Comparison of ENCODE assay signal across 21 cellular contexts in the genomic region with DNA sequence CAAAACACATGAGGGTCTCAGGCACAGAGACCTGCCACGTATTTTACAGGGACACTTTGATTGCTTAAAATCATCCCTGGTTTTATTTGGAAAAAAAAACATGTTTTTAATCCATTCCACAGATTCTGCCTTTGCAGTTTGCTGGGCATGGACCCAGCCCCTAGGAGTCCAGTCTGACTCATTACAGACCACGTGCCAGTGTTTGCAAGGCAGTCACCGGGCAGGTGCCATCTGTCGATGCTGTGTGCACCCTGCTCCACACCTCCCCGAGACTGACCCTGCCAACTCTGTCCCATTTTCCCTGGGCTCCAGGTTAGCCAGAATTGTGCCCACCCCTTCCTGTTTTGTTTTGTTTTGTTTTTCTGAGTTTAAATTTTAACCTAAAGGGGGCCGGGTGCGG.
DNase-seq lines count a peak whose midpoint lies in the region; TF ChIP-seq lines count a peak whose summit lies in the region.
"Had no signal": no experiment of that assay in that cellular context is flagged by ENCODE, and none has a peak within 500 bp of the region (broad histone marks: within the 10 kb centered on the region; RNA-seq: fewer than 3 reads in every experiment).

No MANE protein-coding gene starts in this region.

- DNase-seq in AG20443 (ENCODE audit: low spot score) (peak; percentile 58), astrocyte of the hippocampus (ENCODE audit: low read depth, low spot score) (peak; percentile 65), mesenchymal stem cell (no peak), NCI-H748 (lab: John Stamatoyannopoulos, UW; ENCODE audit: unreplicated experiment) (no peak), NCI-H2029 treated with DMSO at 0.1 percent for 48 hours (lab: John Stamatoyannopoulos, UW) (no peak), ascending aorta (ENCODE audit: low spot score in 2 of 2) (no peak)
- DNase-seq in activated CD4-positive, alpha-beta T cell treated with anti-CD3 and anti-CD28 coated beads, Interleukin-2, amount 50 U/mL, for 4 hours, result no peak
- DNase-seq: ACHN; activated CD8-positive, alpha-beta memory T cell treated with anti-CD3 and anti-CD28 coated beads, Interleukin-2, amount 50 U/mL, for 48 hours; activated naive CD8-positive, alpha-beta T cell treated with anti-CD3 and anti-CD28 coated beads, Interleukin-2, amount 10 ng/mL, durations not matched to agents 7 days and 5 days; GF-D8; heart left ventricle; MV-4-11; NCI-H1694; right lobe of liver; RPMI8226; stimulated activated CD4-positive, alpha-beta T cell treated with anti-CD3 and anti-CD28 coated beads, Interleukin-15, amount 100 ng/mL, for 24 hours; stomach had no signal

- H2BK5ac ChIP-seq in mesenchymal stem cell (ENCODE audit: low read depth, low read length, poor library complexity, severe bottlenecking), result no peak overlapping the region

- no peak overlapping the region for H3K14ac ChIP-seq in mesenchymal stem cell (ENCODE audit: low read length in 2 of 2)

- H3K4me1 ChIP-seq in mesenchymal stem cell (ENCODE audit: control insufficient read depth, insufficient read depth, low read depth, low read length), result peaks cover 44% of the 10 kb centered on the region
- H3K4me1 ChIP-seq in ascending aorta, result peaks cover 0 to 16% of the 10 kb centered on the region in 2 donors

- H3K27me3 ChIP-seq in mesenchymal stem cell (ENCODE audit: control insufficient read depth in 1 of 2, insufficient read depth in 1 of 2, low read length in 2 of 2) (no peaks in the 10 kb centered on the region), ascending aorta (no peaks in the 10 kb centered on the region)
- H3K27me3 ChIP-seq: heart left ventricle, right lobe of liver, stomach had no signal

- H3K27ac ChIP-seq in mesenchymal stem cell (ENCODE audit: low read length, poor library complexity, severe bottlenecking), result no peak overlapping the region
- H3K27ac ChIP-seq in ascending aorta, result no peak overlapping the region
- H3K27ac ChIP-seq: heart left ventricle, parathyroid adenoma, right lobe of liver, stomach had no signal

- H3K23ac ChIP-seq in mesenchymal stem cell (ENCODE audit: low read length in 2 of 2), result no peak overlapping the region

- H3K9ac ChIP-seq in mesenchymal stem cell (ENCODE audit: low read length), result no peak overlapping the region
- H3K9ac ChIP-seq: parathyroid adenoma had no signal

- intact Hi-C loops in ascending aorta (cut with DNase I), result no loop called here

- H2BK120ac ChIP-seq in mesenchymal stem cell (ENCODE audit: low read depth, low read length), result no peak overlapping the region

- H2BK15ac ChIP-seq in mesenchymal stem cell (ENCODE audit: low read depth, poor library complexity, severe bottlenecking), result no peak overlapping the region

- no peak for TF ChIP-seq RAD21 in Ishikawa (IDR thresholded peaks at IDR 0.05; ENCODE audit: low read depth)

- no peak overlapping the region for H3K4ac ChIP-seq in mesenchymal stem cell (ENCODE audit: low read depth in 1 of 2, low read length in 2 of 2)

- no peak overlapping the region for H3K4me2 ChIP-seq in mesenchymal stem cell (ENCODE audit: low read length, poor library complexity, severe bottlenecking)

- no peak overlapping the region for H3K18ac ChIP-seq in mesenchymal stem cell (ENCODE audit: low read depth in 1 of 2, low read length in 2 of 2)

- H3K4me3 ChIP-seq in mesenchymal stem cell (ENCODE audit: insufficient read depth in 1 of 2, low read depth in 1 of 2, low read length in 2 of 2) (no peak overlapping the region), ascending aorta (no peak overlapping the region)
- H3K4me3 ChIP-seq: heart left ventricle, K562, right lobe of liver, stomach had no signal

- no peak for TF ChIP-seq EP300 in Ishikawa (IDR thresholded peaks at IDR 0.05; ENCODE audit: borderline replicate concordance)

- H3K9me3 ChIP-seq in mesenchymal stem cell (ENCODE audit: control insufficient read depth, low read length) (no peaks in the 10 kb centered on the region), ascending aorta (no peaks in the 10 kb centered on the region)
- H3K9me3 ChIP-seq: right lobe of liver, stomach had no signal

- no peak overlapping the region for H2AK5ac ChIP-seq in mesenchymal stem cell (ENCODE audit: low read length, severe bottlenecking)

- H4K91ac ChIP-seq in mesenchymal stem cell (ENCODE audit: low read length), result peak overlapping the region; percentile 65

- H3K36me3 ChIP-seq in mesenchymal stem cell (ENCODE audit: control insufficient read depth in 1 of 2, insufficient read depth in 2 of 2, low read depth in 1 of 2, low read length in 2 of 2) (peaks cover 0 to 17% of the 10 kb centered on the region in 2 experiments), ascending aorta (no peaks in the 10 kb centered on the region)
- H3K36me3 ChIP-seq: heart left ventricle, right lobe of liver, stomach had no signal

- no peak for TF ChIP-seq CTCF in ascending aorta (IDR thresholded peaks at IDR 0.05)

- no peak overlapping the region for H4K8ac ChIP-seq in mesenchymal stem cell (ENCODE audit: low read length)

- H3K79me1 ChIP-seq in mesenchymal stem cell (replicated peaks; ENCODE audit: low read length, poor library complexity, severe bottlenecking), result peaks cover 46% of the 10 kb centered on the region

- H2AFZ ChIP-seq in mesenchymal stem cell (ENCODE audit: low read depth, low read length), result no peak overlapping the region
- H2AFZ ChIP-seq: parathyroid adenoma had no signal

- H2BK12ac ChIP-seq in mesenchymal stem cell (ENCODE audit: low read length in 2 of 2), result no peak overlapping the region

- 99% methylated on average over 7 of the region's 7 CpGs for WGBS in mesenchymal stem cell

TF ChIP-seq in Ishikawa, 13 proteins besides CTCF, POLR2A, EP300 and RAD21:
- TF ChIP-seq TEAD4 (IDR thresholded peaks at IDR 0.05), result no peak
- TF ChIP-seq CEBPB (IDR thresholded peaks at IDR 0.05), result no peak
- TF ChIP-seq, protein P1, sequence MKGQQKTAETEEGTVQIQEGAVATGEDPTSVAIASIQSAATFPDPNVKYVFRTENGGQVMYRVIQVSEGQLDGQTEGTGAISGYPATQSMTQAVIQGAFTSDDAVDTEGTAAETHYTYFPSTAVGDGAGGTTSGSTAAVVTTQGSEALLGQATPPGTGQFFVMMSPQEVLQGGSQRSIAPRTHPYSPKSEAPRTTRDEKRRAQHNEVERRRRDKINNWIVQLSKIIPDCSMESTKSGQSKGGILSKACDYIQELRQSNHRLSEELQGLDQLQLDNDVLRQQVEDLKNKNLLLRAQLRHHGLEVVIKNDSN (IDR thresholded peaks at IDR 0.05), result 0 out of 2 replicates have a peak, but pooled peaks have one; percentile 14
- TF ChIP-seq TCF12 (IDR thresholded peaks at IDR 0.05; ENCODE audit: low read depth), result no peak
- TF ChIP-seq, protein P2, sequence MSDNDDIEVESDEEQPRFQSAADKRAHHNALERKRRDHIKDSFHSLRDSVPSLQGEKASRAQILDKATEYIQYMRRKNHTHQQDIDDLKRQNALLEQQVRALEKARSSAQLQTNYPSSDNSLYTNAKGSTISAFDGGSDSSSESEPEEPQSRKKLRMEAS (IDR thresholded peaks at IDR 0.05), result peak; percentile 43; the same call in 1 of the 2 replicates
- TF ChIP-seq, protein P3, sequence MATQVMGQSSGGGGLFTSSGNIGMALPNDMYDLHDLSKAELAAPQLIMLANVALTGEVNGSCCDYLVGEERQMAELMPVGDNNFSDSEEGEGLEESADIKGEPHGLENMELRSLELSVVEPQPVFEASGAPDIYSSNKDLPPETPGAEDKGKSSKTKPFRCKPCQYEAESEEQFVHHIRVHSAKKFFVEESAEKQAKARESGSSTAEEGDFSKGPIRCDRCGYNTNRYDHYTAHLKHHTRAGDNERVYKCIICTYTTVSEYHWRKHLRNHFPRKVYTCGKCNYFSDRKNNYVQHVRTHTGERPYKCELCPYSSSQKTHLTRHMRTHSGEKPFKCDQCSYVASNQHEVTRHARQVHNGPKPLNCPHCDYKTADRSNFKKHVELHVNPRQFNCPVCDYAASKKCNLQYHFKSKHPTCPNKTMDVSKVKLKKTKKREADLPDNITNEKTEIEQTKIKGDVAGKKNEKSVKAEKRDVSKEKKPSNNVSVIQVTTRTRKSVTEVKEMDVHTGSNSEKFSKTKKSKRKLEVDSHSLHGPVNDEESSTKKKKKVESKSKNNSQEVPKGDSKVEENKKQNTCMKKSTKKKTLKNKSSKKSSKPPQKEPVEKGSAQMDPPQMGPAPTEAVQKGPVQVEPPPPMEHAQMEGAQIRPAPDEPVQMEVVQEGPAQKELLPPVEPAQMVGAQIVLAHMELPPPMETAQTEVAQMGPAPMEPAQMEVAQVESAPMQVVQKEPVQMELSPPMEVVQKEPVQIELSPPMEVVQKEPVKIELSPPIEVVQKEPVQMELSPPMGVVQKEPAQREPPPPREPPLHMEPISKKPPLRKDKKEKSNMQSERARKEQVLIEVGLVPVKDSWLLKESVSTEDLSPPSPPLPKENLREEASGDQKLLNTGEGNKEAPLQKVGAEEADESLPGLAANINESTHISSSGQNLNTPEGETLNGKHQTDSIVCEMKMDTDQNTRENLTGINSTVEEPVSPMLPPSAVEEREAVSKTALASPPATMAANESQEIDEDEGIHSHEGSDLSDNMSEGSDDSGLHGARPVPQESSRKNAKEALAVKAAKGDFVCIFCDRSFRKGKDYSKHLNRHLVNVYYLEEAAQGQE (IDR thresholded peaks at IDR 0.05; ENCODE audit: low read depth), result no peak
- no peak for TF ChIP-seq YY1 (IDR thresholded peaks at IDR 0.05; ENCODE audit: low read depth)
- no peak for TF ChIP-seq ZBTB7A (IDR thresholded peaks at IDR 0.05; ENCODE audit: low read depth)
- no peak for TF ChIP-seq TAF1 (IDR thresholded peaks at IDR 0.05; ENCODE audit: low read depth)
- no peak for TF ChIP-seq CREB1 (IDR thresholded peaks at IDR 0.05; ENCODE audit: low read depth)
- TF ChIP-seq EGR1 (IDR thresholded peaks at IDR 0.05), result no peak
TF ChIP-seq in Ishikawa: peak in this region for 2.

Comparison
In these comparisons a context has a peak if more than half of its experiments do, and no peak if none do; other contexts are left out.
1. DNase-seq: peak in AG20443 (single experiment) and astrocyte of the hippocampus (single experiment); none in mesenchymal stem cell (single experiment), activated CD4-positive, alpha-beta T cell treated with anti-CD3 and anti-CD28 coated beads, Interleukin-2, amount 50 U/mL, for 4 hours (0 of 2), NCI-H748 (single experiment), NCI-H2029 treated with DMSO at 0.1 percent for 48 hours (single experiment) and ascending aorta (0 of 2).